Comparison of ENCODE assay signal across 20 cellular contexts in genomic region chr10:103780242-103781149, GRCh38.
DNase-seq lines count a peak whose midpoint lies in the region; ATAC-seq, FAIRE-seq and TF ChIP-seq lines count a peak whose summit lies in the region.
"Had no signal": no experiment of that assay in that cellular context is flagged by ENCODE, and none has a peak within 500 bp of the region (broad histone marks: within the 10 kb centered on the region; RNA-seq: fewer than 3 reads in every experiment).

No MANE protein-coding gene starts in this region.

- peak overlapping the region; percentile 74 for H3K27ac Mint-ChIP-seq in MCF 10A (ENCODE audit: low read depth, unreplicated experiment)
- H3K27ac Mint-ChIP-seq in nephron, result peak overlapping the region in 2 of 3 experiments; percentile 1 to 85
- H3K27ac Mint-ChIP-seq: activated naive CD8-positive, alpha-beta T cell treated with anti-CD3 and anti-CD28 coated beads, Interleukin-2, amount 10 ng/mL, durations not matched to agents 7 days and 5 days; T-helper 1 cell treated with Interleukin-12 subunit alpha and Interleukin-12 subunit beta and Interleukin-4 antibody, amounts not matched to agents 30 μg/mL and 1 μg/mL, for 36 hours had no signal

- DNase-seq in MCF 10A (ENCODE audit: unreplicated experiment), result peak; percentile 39
- DNase-seq in breast epithelium (ENCODE audit: low spot score in 2 of 2), result no peak
- DNase-seq in epithelial cell of esophagus (ENCODE audit: low read depth), result peak; percentile 89
- no peak for DNase-seq in urothelium cell line (ENCODE audit: low spot score)
- DNase-seq in NAMALWA (ENCODE audit: low spot score), result no peak
- DNase-seq in NCI-H69 (lab: John Stamatoyannopoulos, UW), result no peak
- DNase-seq: activated CD4-positive, alpha-beta T cell treated with anti-CD3 and anti-CD28 coated beads, Interleukin-2, amount 50 U/mL, for 48 hours; activated naive CD8-positive, alpha-beta T cell treated with anti-CD3 and anti-CD28 coated beads, Interleukin-2, amount 10 ng/mL, durations not matched to agents 7 days and 5 days; activated T-cell treated with anti-CD3 and anti-CD28 coated beads, Interleukin-2, amount 50 U/mL, for 48 hours; GOT3 had no signal

- TF ChIP-seq CTCF in MCF 10A (IDR thresholded peaks at IDR 0.05; ENCODE audit: unreplicated experiment) (no peak), breast epithelium (IDR thresholded peaks at IDR 0.05) (no peak), epithelial cell of esophagus (IDR thresholded peaks at IDR 0.05; ENCODE audit: insufficient read depth, low read depth, low read length, missing control alignments) (no peak), nephron (IDR thresholded peaks at IDR 0.05; ENCODE audit: unreplicated experiment in 3 of 3) (no peak)

- H3K4me3 ChIP-seq in breast epithelium (no peak overlapping the region), epithelial cell of esophagus (ENCODE audit: low read length) (no peak overlapping the region)
- H3K4me3 ChIP-seq: dorsolateral prefrontal cortex, ovary, thyroid gland had no signal

- BruUV-seq in MCF 10A (replicated peaks; lab: Mats Ljungman, UMichigan), result no TSS peak

- H3K4me1 Mint-ChIP-seq in MCF 10A (ENCODE audit: insufficient read depth, unreplicated experiment) (peaks cover 43% of the 10 kb centered on the region), nephron (peaks cover 71% of the 10 kb centered on the region)

- H3K4me3 Mint-ChIP-seq in MCF 10A (ENCODE audit: unreplicated experiment), result peak overlapping the region; percentile 23
- no peak overlapping the region for H3K4me3 Mint-ChIP-seq in nephron
- H3K4me3 Mint-ChIP-seq: activated naive CD8-positive, alpha-beta T cell treated with anti-CD3 and anti-CD28 coated beads, Interleukin-2, amount 10 ng/mL, durations not matched to agents 7 days and 5 days; T-helper 1 cell treated with Interleukin-12 subunit alpha and Interleukin-12 subunit beta and Interleukin-4 antibody, amounts not matched to agents 30 μg/mL and 1 μg/mL, for 36 hours had no signal

- POLR2A ChIA-PET in MCF 10A (lab: Yijun Ruan, JAX), result interaction anchor here (1.0 to 3.2 kb wide), 9 partner anchors 8 to 71 kb away, joined by 3 to 25 read pairs (median 6); no protein-coding TSS in a partner anchor

- CTCF ChIA-PET in MCF 10A (lab: Yijun Ruan, JAX), result interaction anchor here (0.5 to 1.5 kb wide), 14 partner anchors 12 to 102 kb away, joined by 3 to 9 read pairs (median 4); no protein-coding TSS in a partner anchor

- no peak overlapping the region for H3K27ac ChIP-seq in breast epithelium
- H3K27ac ChIP-seq: brain microvascular endothelial cell, dorsolateral prefrontal cortex, thyroid gland, VCaP had no signal

- TF ChIP-seq POLR2A in breast epithelium (IDR thresholded peaks at IDR 0.05), result no peak

- no peak for ATAC-seq in GM19328 (IDR thresholded peaks at IDR 0.05; ENCODE audit: unreplicated experiment)

- H3K27me3 ChIP-seq in breast epithelium, result no peaks in the 10 kb centered on the region
- H3K27me3 ChIP-seq: brain microvascular endothelial cell, dorsolateral prefrontal cortex, ovary, thyroid gland had no signal

- H3K27me3 Mint-ChIP-seq in MCF 10A (ENCODE audit: insufficient read depth, unreplicated experiment) (no peaks in the 10 kb centered on the region), nephron (ENCODE audit: low read depth) (peaks cover 5% of the 10 kb centered on the region)

- peak; percentile 42 for FAIRE-seq in urothelium cell line (lab: Jason Lieb, UNC)
- FAIRE-seq: A204.1 had no signal

- no peaks in the 10 kb centered on the region for H3K9me3 ChIP-seq in breast epithelium
- H3K9me3 ChIP-seq: ovary, thyroid gland had no signal

- H3K4me1 ChIP-seq in breast epithelium, result peaks cover 0 to 4% of the 10 kb centered on the region in 2 donors
- H3K4me1 ChIP-seq: thyroid gland had no signal

- H3K9me3 Mint-ChIP-seq in MCF 10A (ENCODE audit: unreplicated experiment), result no peaks in the 10 kb centered on the region
- H3K9me3 Mint-ChIP-seq in nephron, result no peaks in the 10 kb centered on the region
- H3K9me3 Mint-ChIP-seq: activated naive CD8-positive, alpha-beta T cell treated with anti-CD3 and anti-CD28 coated beads, Interleukin-2, amount 10 ng/mL, durations not matched to agents 7 days and 5 days; CD4-positive, CD25-positive, alpha-beta regulatory T cell; T-helper 1 cell treated with Interleukin-12 subunit alpha and Interleukin-12 subunit beta and Interleukin-4 antibody, amounts not matched to agents 30 μg/mL and 1 μg/mL, for 36 hours had no signal

- intact Hi-C loops in MCF 10A (cut with micrococcal nuclease), result loop anchor here (10.0 kb wide), 1 partner anchor 74 kb away; the partner anchor contains the start of gene SH3PXD2A
- intact Hi-C loops in breast epithelium (cut with DNase I; ENCODE audit: low total_unique reads), result no loop called here

- no peaks in the 10 kb centered on the region for H3K36me3 ChIP-seq in breast epithelium
- H3K36me3 ChIP-seq: brain microvascular endothelial cell, ovary, thyroid gland had no signal

- peaks cover 4% of the 10 kb centered on the region for H3K36me3 Mint-ChIP-seq in MCF 10A (ENCODE audit: insufficient read depth, unreplicated experiment)
- H3K36me3 Mint-ChIP-seq in nephron (ENCODE audit: low read depth), result peaks cover 3% of the 10 kb centered on the region
- H3K36me3 Mint-ChIP-seq: activated naive CD8-positive, alpha-beta T cell treated with anti-CD3 and anti-CD28 coated beads, Interleukin-2, amount 10 ng/mL, durations not matched to agents 7 days and 5 days had no signal

Comparison
In these comparisons a context has a peak if more than half of its experiments do, and no peak if none do; other contexts are left out.
1. DNase-seq: peak in MCF 10A (single experiment) and epithelial cell of esophagus (single experiment); none in breast epithelium (0 of 2), urothelium cell line (single experiment), NAMALWA (single experiment) and NCI-H69 (single experiment).